8 cellular contexts compared by ENCODE assay signal in genomic region chr11:59172345-59173079, GRCh38. TPM values are rescaled to one million over a fixed set of nuclear protein-coding genes. Genes with fewer than 3 reads are reported as not detected.
DNase-seq lines count a peak whose midpoint lies in the region; ATAC-seq, FAIRE-seq and TF ChIP-seq lines count a peak whose summit lies in the region.

No MANE protein-coding gene starts in this region.

- peak overlapping the region in 1 of 3 donors; percentile 66 for H3K27ac Mint-ChIP-seq in CD4-positive, CD25-positive, alpha-beta regulatory T cell
- peak overlapping the region; percentile 90 for H3K27ac Mint-ChIP-seq in activated B cell treated with CpG ODN at 0.5 μM for 24 hours
- H3K27ac Mint-ChIP-seq in naive thymus-derived CD4-positive, alpha-beta T cell = peak overlapping the region in 5 of 9 donors; percentile 13 to 75 (median 65)

- H3K4me3 ChIP-seq in CD4-positive, CD25-positive, alpha-beta regulatory T cell (ENCODE audit: low read depth, low read length) = no peak overlapping the region
- H3K4me3 ChIP-seq in endothelial cell of umbilical vein (replicated peaks in 1 of 3; ENCODE audit: insufficient read depth in 1 of 3, low read depth in 1 of 3, low read length in 3 of 3) = peak overlapping the region in 2 of 3 experiments; percentile 22 to 36
- H3K4me3 ChIP-seq in naive thymus-derived CD4-positive, alpha-beta T cell (ENCODE audit: low read length) = peak overlapping the region; percentile 85

- peak overlapping the region; percentile 73 to 91 (median 90) for H3K4me3 Mint-ChIP-seq in CD4-positive, CD25-positive, alpha-beta regulatory T cell
- peak overlapping the region; percentile 96 for H3K4me3 Mint-ChIP-seq in activated B cell treated with CpG ODN at 0.5 μM for 24 hours
- peak overlapping the region; percentile 81 to 92 (median 89) for H3K4me3 Mint-ChIP-seq in naive thymus-derived CD4-positive, alpha-beta T cell

- H3K4me2 ChIP-seq in endothelial cell of umbilical vein (ENCODE audit: insufficient read depth, low read length) = peak overlapping the region; percentile 60

- intact Hi-C loops in activated B cell treated with CpG ODN at 0.5 μM for 24 hours (cut with micrococcal nuclease) (loop anchor here (1.0 to 10.0 kb wide), 3 partner anchors 28 to 382 kb away; partner anchors contain the start of gene MPEG1), endothelial cell of umbilical vein (cut with micrococcal nuclease) (no loop called here)
- intact Hi-C loops in naive thymus-derived CD4-positive, alpha-beta T cell (cut with micrococcal nuclease) = loop anchor here (1.0 to 10.0 kb wide), 5 partner anchors 382 to 630 kb away; partner anchors contain the start of gene STX3 (in 1 of the 2)

- H3K4me1 ChIP-seq in CD4-positive, CD25-positive, alpha-beta regulatory T cell (ENCODE audit: control insufficient read depth, insufficient read depth, low read length, poor library complexity, severe bottlenecking) = peaks cover 20% of the 10 kb centered on the region
- peaks cover 8% of the 10 kb centered on the region for H3K4me1 ChIP-seq in endothelial cell of umbilical vein (ENCODE audit: control insufficient read depth, extremely low read depth, insufficient read depth, low read length)
- H3K4me1 ChIP-seq in naive thymus-derived CD4-positive, alpha-beta T cell (ENCODE audit: control insufficient read depth in 2 of 2, insufficient read depth in 2 of 2, low read length in 2 of 2) = peaks cover 4 to 7% of the 10 kb centered on the region in 2 donors

- TF ChIP-seq CTCF in activated B cell treated with CpG ODN at 0.5 μM for 24 hours (IDR thresholded peaks at IDR 0.05) (no peak), endothelial cell of umbilical vein (IDR thresholded peaks at IDR 0.05; ENCODE audit: extremely low read depth in 1 of 2, insufficient read depth in 1 of 2, low read depth in 1 of 2, low read length in 2 of 2) (no peak)

- peak; percentile 14 for FAIRE-seq in GM19239 (lab: Jason Lieb, UNC)
- FAIRE-seq in endothelial cell of umbilical vein (lab: Jason Lieb, UNC) = no peak

- no peak overlapping the region for H3K27ac ChIP-seq in CD4-positive, CD25-positive, alpha-beta regulatory T cell (ENCODE audit: insufficient read depth, low read length, poor library complexity, severe bottlenecking)
- H3K27ac ChIP-seq in endothelial cell of umbilical vein (ENCODE audit: insufficient read depth, low read depth, low read length) = no peak overlapping the region
- no peak overlapping the region for H3K27ac ChIP-seq in naive thymus-derived CD4-positive, alpha-beta T cell (ENCODE audit: low read depth, low read length)

- H4K20me1 ChIP-seq in endothelial cell of umbilical vein (replicated peaks; ENCODE audit: control insufficient read depth, extremely low read depth, insufficient read depth, low read length) = no peaks in the 10 kb centered on the region

- H2AFZ ChIP-seq in endothelial cell of umbilical vein (ENCODE audit: low read depth, low read length) = peak overlapping the region; percentile 82

- H3K36me3 Mint-ChIP-seq in CD4-positive, CD25-positive, alpha-beta regulatory T cell = no peaks in the 10 kb centered on the region
- H3K36me3 Mint-ChIP-seq in activated B cell treated with CpG ODN at 0.5 μM for 24 hours (ENCODE audit: low read depth) = peaks cover 20% of the 10 kb centered on the region
- no peaks in the 10 kb centered on the region for H3K36me3 Mint-ChIP-seq in naive thymus-derived CD4-positive, alpha-beta T cell

- peak; percentile 5 to 15 for ATAC-seq in CD4-positive, CD25-positive, alpha-beta regulatory T cell (ENCODE audit: low read depth in 2 of 2)
- ATAC-seq in HG03196 (IDR thresholded peaks at IDR 0.05; ENCODE audit: unreplicated experiment) (peak; percentile 26), activated B cell treated with CpG ODN at 0.5 μM for 24 hours (ENCODE audit: low read depth) (peak; percentile 38)
- peak; percentile 19 for ATAC-seq in naive thymus-derived CD4-positive, alpha-beta T cell

- H3K9ac ChIP-seq in endothelial cell of umbilical vein (replicated peaks; ENCODE audit: extremely low read depth, insufficient read depth, low read length) = no peak overlapping the region

- H3K79me2 ChIP-seq in endothelial cell of umbilical vein (ENCODE audit: control insufficient read depth, insufficient read depth, low read length) = no peaks in the 10 kb centered on the region

- H3K9me3 ChIP-seq in CD4-positive, CD25-positive, alpha-beta regulatory T cell (ENCODE audit: control insufficient read depth in 2 of 2, low read length in 2 of 2) = no peaks in the 10 kb centered on the region
- no peaks in the 10 kb centered on the region for H3K9me3 ChIP-seq in endothelial cell of umbilical vein (replicated peaks; ENCODE audit: control insufficient read depth, insufficient read depth, low read length)
- H3K9me3 ChIP-seq in naive thymus-derived CD4-positive, alpha-beta T cell (ENCODE audit: control insufficient read depth in 2 of 3, low read length in 3 of 3) = no peaks in the 10 kb centered on the region

- peaks cover 0 to 8% (median 1%) of the 10 kb centered on the region in 4 donors for H3K4me1 Mint-ChIP-seq in CD4-positive, CD25-positive, alpha-beta regulatory T cell
- H3K4me1 Mint-ChIP-seq in activated B cell treated with CpG ODN at 0.5 μM for 24 hours = peaks cover 34% of the 10 kb centered on the region
- H3K4me1 Mint-ChIP-seq in naive thymus-derived CD4-positive, alpha-beta T cell = peaks cover 0 to 16% (median 10%) of the 10 kb centered on the region in 7 donors

- CTCF ChIA-PET in activated B cell treated with CpG ODN at 0.5 μM for 24 hours (lab: Charles Lee) = interaction anchor here (0.6 to 9.0 kb wide), 33 partner anchors 8 to 365 kb away, joined by 3 to 102 read pairs (median 5); partner anchors contain the start of genes FAM111A, MPEG1 and OR5A2
- CTCF ChIA-PET in endothelial cell of umbilical vein (lab: Charles Lee) = interaction anchor here (0.6 to 5.0 kb wide), 36 partner anchors 8 to 508 kb away, joined by 3 to 143 read pairs (median 7); partner anchors contain the start of genes FAM111A, FAM111B and MPEG1
- CTCF ChIA-PET in naive thymus-derived CD4-positive, alpha-beta T cell (lab: Charles Lee) = interaction anchor here (0.6 to 3.8 kb wide), 17 partner anchors 8 to 944 kb away, joined by 3 to 59 read pairs (median 6); partner anchors contain the start of genes FAM111A, MPEG1 and OR10Q1

- BruUV-seq in endothelial cell of umbilical vein (replicated peaks; lab: Mats Ljungman, UMichigan) = no TSS peak

- DNase-seq in CD4-positive, CD25-positive, alpha-beta regulatory T cell = peak in 2 of 3 donors; percentile 14 to 16
- peak; percentile 29 for DNase-seq in GM19239 (ENCODE audit: insufficient read length, low spot score)
- DNase-seq in activated B cell treated with CpG ODN at 0.5 μM for 24 hours = peak; percentile 43
- no peak for DNase-seq in endothelial cell of umbilical vein (ENCODE audit: low read depth, low spot score)
- peak in 4 of 9 donors; percentile 21 to 37 (median 30) for DNase-seq in naive thymus-derived CD4-positive, alpha-beta T cell
- no peak for DNase-seq in UCSD-AML1 (lab: John Stamatoyannopoulos, UW; ENCODE audit: unreplicated experiment)
- no peak for DNase-seq in stimulated activated naive CD4-positive, alpha-beta T cell treated with Interleukin-2 at 50 U/mL for 16 hours (lab: John Stamatoyannopoulos, UW)

- H3K27me3 ChIP-seq in CD4-positive, CD25-positive, alpha-beta regulatory T cell (ENCODE audit: control insufficient read depth, insufficient read depth, low read length) = peaks cover 9% of the 10 kb centered on the region
- peaks cover 34 to 38% of the 10 kb centered on the region in 2 experiments for H3K27me3 ChIP-seq in endothelial cell of umbilical vein (ENCODE audit: control insufficient read depth in 2 of 2, insufficient read depth in 2 of 2, low read length in 2 of 2)
- no peaks in the 10 kb centered on the region for H3K27me3 ChIP-seq in naive thymus-derived CD4-positive, alpha-beta T cell (ENCODE audit: control insufficient read depth in 2 of 2, insufficient read depth in 2 of 2, low read length in 2 of 2)

- no peak for TF ChIP-seq POLR2A in endothelial cell of umbilical vein (IDR thresholded peaks at IDR 0.05; ENCODE audit: low read depth, low read length)

- H3K27me3 Mint-ChIP-seq in CD4-positive, CD25-positive, alpha-beta regulatory T cell = peaks cover 34% of the 10 kb centered on the region
- no peaks in the 10 kb centered on the region for H3K27me3 Mint-ChIP-seq in activated B cell treated with CpG ODN at 0.5 μM for 24 hours
- H3K27me3 Mint-ChIP-seq in naive thymus-derived CD4-positive, alpha-beta T cell = peaks cover 0 to 43% (median 7%) of the 10 kb centered on the region in 5 donors

- H3K9me1 ChIP-seq in endothelial cell of umbilical vein (replicated peaks; ENCODE audit: control insufficient read depth, extremely low read depth, insufficient read depth, low read length) = no peaks in the 10 kb centered on the region

- H3K36me3 ChIP-seq in CD4-positive, CD25-positive, alpha-beta regulatory T cell (ENCODE audit: control insufficient read depth, insufficient read depth, low read length) = no peaks in the 10 kb centered on the region
- H3K36me3 ChIP-seq in endothelial cell of umbilical vein (ENCODE audit: control insufficient read depth in 2 of 2, extremely low read depth in 1 of 2, insufficient read depth in 2 of 2, low read length in 2 of 2) = no peaks in the 10 kb centered on the region
- no peaks in the 10 kb centered on the region for H3K36me3 ChIP-seq in naive thymus-derived CD4-positive, alpha-beta T cell (ENCODE audit: control insufficient read depth in 2 of 3, insufficient read depth in 3 of 3, low read length in 3 of 3)

- H3K9me3 Mint-ChIP-seq in CD4-positive, CD25-positive, alpha-beta regulatory T cell = no peaks in the 10 kb centered on the region
- H3K9me3 Mint-ChIP-seq in activated B cell treated with CpG ODN at 0.5 μM for 24 hours = no peaks in the 10 kb centered on the region
- H3K9me3 Mint-ChIP-seq in naive thymus-derived CD4-positive, alpha-beta T cell = no peaks in the 10 kb centered on the region

- POLR2A ChIA-PET in activated B cell treated with CpG ODN at 0.5 μM for 24 hours (lab: Charles Lee) = interaction anchor here (0.8 to 6.4 kb wide), 20 partner anchors 10 to 595 kb away, joined by 3 to 70 read pairs (median 4); partner anchors contain the start of gene MPEG1
- POLR2A ChIA-PET in endothelial cell of umbilical vein (lab: Charles Lee) = no interaction called here
- POLR2A ChIA-PET in naive thymus-derived CD4-positive, alpha-beta T cell (lab: Charles Lee) = interaction anchor here (0.8 to 1.0 kb wide), 2 partner anchors 94 to 101 kb away, joined by 4 read pairs; no protein-coding TSS in a partner anchor

- dilution Hi-C loops in endothelial cell of umbilical vein (cut with MboI; ENCODE audit: extremely low pct_ligation_motif_present, low sequenced_read_pairs) = no loop called here

RNA-seq across cellular contexts. Expression of gene DTX4, which starts 0.6 kb away (rescaled TPM):
- 1.0 TPM for total RNA-seq in CD4-positive, CD25-positive, alpha-beta regulatory T cell
- polyA plus RNA-seq in CD4-positive, CD25-positive, alpha-beta regulatory T cell = under 1 TPM in 2 of 4 donors, not detected in 2; 0.11 to 0.25 TPM
- 24.2 TPM in 2 replicates for total RNA-seq in activated B cell treated with CpG ODN at 0.5 μM for 24 hours
- 0.51 and 0.91 TPM in 2 replicates for total RNA-seq in endothelial cell of umbilical vein
- polyA plus RNA-seq in endothelial cell of umbilical vein = 0.06 and 0.08 TPM in 2 replicates
- 0.06 and 0.08 TPM in 2 replicates for polyA plus RNA-seq in endothelial cell of umbilical vein (2011; cell fraction: cytosol; rRNA removed)
- polyA plus RNA-seq in endothelial cell of umbilical vein (2011; cell fraction: nucleus; rRNA removed) = 0.14 and 0.18 TPM in 2 replicates
- 0.27 and 0.49 TPM in 2 replicates for polyA plus RNA-seq in endothelial cell of umbilical vein (2012)
- 0.19 and 0.34 TPM in 2 replicates for polyA minus RNA-seq in endothelial cell of umbilical vein
- 5.6 TPM for polyA minus RNA-seq in endothelial cell of umbilical vein (2011; cell fraction: cytosol; rRNA and poly(A)+ RNA removed)
- polyA minus RNA-seq in endothelial cell of umbilical vein (2011; cell fraction: nucleus; rRNA and poly(A)+ RNA removed) = 0.05 and 0.24 TPM in 2 replicates
- total RNA-seq in naive thymus-derived CD4-positive, alpha-beta T cell = 1 to 10 TPM in 4 of 5 experiments, under 1 TPM in 1; 0.22 to 3.9 (median 2.2) TPM
- under 1 TPM; 0.22 to 0.35 TPM for polyA plus RNA-seq in naive thymus-derived CD4-positive, alpha-beta T cell

RNA-seq across cellular contexts. Expression of gene FAM111A, which starts 29.9 kb away (rescaled TPM):
- 73.4 TPM for total RNA-seq in CD4-positive, CD25-positive, alpha-beta regulatory T cell
- polyA plus RNA-seq in CD4-positive, CD25-positive, alpha-beta regulatory T cell = 10 to 100 TPM; 28.6 to 41.5 (median 32.8) TPM
- total RNA-seq in activated B cell treated with CpG ODN at 0.5 μM for 24 hours (51.5 and 64.3 TPM in 2 replicates), endothelial cell of umbilical vein (53.0 and 57.4 TPM in 2 replicates)
- 13.6 and 20.1 TPM in 2 replicates for polyA plus RNA-seq in endothelial cell of umbilical vein
- polyA plus RNA-seq in endothelial cell of umbilical vein (2011; cell fraction: cytosol; rRNA removed) = 20.4 and 22.5 TPM in 2 replicates
- polyA plus RNA-seq in endothelial cell of umbilical vein (2011; cell fraction: nucleus; rRNA removed) = 112 and 119 TPM in 2 replicates
- 20.2 and 27.4 TPM in 2 replicates for polyA plus RNA-seq in endothelial cell of umbilical vein (2012)
- 32.8 and 33.6 TPM in 2 replicates for polyA minus RNA-seq in endothelial cell of umbilical vein
- polyA minus RNA-seq in endothelial cell of umbilical vein (2011; cell fraction: cytosol; rRNA and poly(A)+ RNA removed) = 19.9 TPM
- 38.8 and 47.7 TPM in 2 replicates for polyA minus RNA-seq in endothelial cell of umbilical vein (2011; cell fraction: nucleus; rRNA and poly(A)+ RNA removed)
- total RNA-seq in naive thymus-derived CD4-positive, alpha-beta T cell = 100 to 1,000 TPM in 3 of 5 experiments, 10 to 100 TPM in 2; 73.1 to 138 (median 117) TPM
- 10 to 100 TPM; 23.0 to 32.0 TPM for polyA plus RNA-seq in naive thymus-derived CD4-positive, alpha-beta T cell

RNA-seq across cellular contexts. Expression of gene MPEG1, which starts 40.2 kb away (rescaled TPM):
- 0.07 TPM for total RNA-seq in CD4-positive, CD25-positive, alpha-beta regulatory T cell
- 1 to 10 TPM in 1 of 4 donors, under 1 TPM in 2, not detected in 1; 0.17 to 1.8 (median 0.35) TPM for polyA plus RNA-seq in CD4-positive, CD25-positive, alpha-beta regulatory T cell
- total RNA-seq in activated B cell treated with CpG ODN at 0.5 μM for 24 hours (145 and 154 TPM in 2 replicates), endothelial cell of umbilical vein (not detected in 2 replicates)
- polyA plus RNA-seq in endothelial cell of umbilical vein = not detected in 2 replicates
- not detected in 2 replicates for polyA plus RNA-seq in endothelial cell of umbilical vein (2011; cell fraction: cytosol; rRNA removed)
- not detected in 2 replicates for polyA plus RNA-seq in endothelial cell of umbilical vein (2011; cell fraction: nucleus; rRNA removed)
- polyA plus RNA-seq in endothelial cell of umbilical vein (2012) = not detected in 2 replicates
- not detected in 2 replicates for polyA minus RNA-seq in endothelial cell of umbilical vein
- not detected for polyA minus RNA-seq in endothelial cell of umbilical vein (2011; cell fraction: cytosol; rRNA and poly(A)+ RNA removed)
- polyA minus RNA-seq in endothelial cell of umbilical vein (2011; cell fraction: nucleus; rRNA and poly(A)+ RNA removed) = not detected in 2 replicates
- 100 to 1,000 TPM in 1 of 5 experiments, 10 to 100 TPM in 1, 1 to 10 TPM in 2, not detected in 1; 4.2 to 187 (median 13.8) TPM for total RNA-seq in naive thymus-derived CD4-positive, alpha-beta T cell
- polyA plus RNA-seq in naive thymus-derived CD4-positive, alpha-beta T cell = under 1 TPM; 0.26 to 0.53 TPM

Comparison
In these comparisons a context has a peak if more than half of its experiments do, and no peak if none do; other contexts are left out.
1. DNase-seq: peak in CD4-positive, CD25-positive, alpha-beta regulatory T cell (2 of 3), GM19239 (single experiment) and activated B cell treated with CpG ODN at 0.5 μM for 24 hours (single experiment); none in endothelial cell of umbilical vein (single experiment), UCSD-AML1 (single experiment) and stimulated activated naive CD4-positive, alpha-beta T cell treated with Interleukin-2 at 50 U/mL for 16 hours (single experiment).
2. Peak in every context shown above with its lines, with median percentiles within 50 percentile points of each other: ATAC-seq and H3K4me3 Mint-ChIP-seq.